In the genomic region with DNA sequence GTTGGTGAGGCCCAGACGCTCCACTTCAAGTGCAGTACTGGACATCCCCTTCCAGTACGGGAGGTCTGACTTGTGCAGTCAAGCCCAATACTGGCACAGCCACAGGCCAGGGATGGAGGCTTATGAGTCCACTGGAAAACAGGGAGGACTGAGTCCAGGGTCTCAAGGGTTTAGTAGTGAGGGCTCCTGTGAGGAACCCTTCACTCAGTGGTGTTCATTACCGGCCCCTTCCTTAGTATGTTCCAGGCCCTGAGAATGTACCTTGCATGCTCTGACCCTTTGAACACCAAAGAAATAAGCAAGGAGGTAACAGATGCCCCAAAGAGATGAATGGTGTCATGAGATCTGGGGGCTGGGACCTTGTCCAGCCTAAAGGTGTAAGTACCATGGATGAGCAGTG, we compare ENCODE assay signal across 9 cellular contexts. TPM values are rescaled to one million over a fixed set of nuclear protein-coding genes. Genes with fewer than 3 reads are reported as not detected.
"Had no signal": no experiment of that assay in that cellular context is flagged by ENCODE, and none has a peak within 500 bp of the region (broad histone marks: within the 10 kb centered on the region; RNA-seq: fewer than 3 reads in every experiment).

No MANE protein-coding gene starts in this region.

- H3K27ac Mint-ChIP-seq: HFFc6 had no signal

- FAIRE-seq: HepG2 had no signal

- DNase-seq: GM23248, GOT3, H7, HFFc6, KG1 had no signal

- H3K9me3 Mint-ChIP-seq: IgD-negative memory B cell had no signal

- H3K36me3 ChIP-seq: HAP-1 had no signal

- H3K9me3 ChIP-seq: HAP-1 had no signal

- H3K4me3 ChIP-seq: GM23248, HAP-1 had no signal

- H3K4me3 Mint-ChIP-seq: HFFc6, IgD-negative memory B cell had no signal

- H3K36me3 Mint-ChIP-seq: IgD-negative memory B cell had no signal

- ATAC-seq: HCT116, HepG2 had no signal

- H3K4me1 ChIP-seq: HAP-1 had no signal

- H3K27ac ChIP-seq: GM23248 had no signal

RNA-seq across cellular contexts. Expression of a gene that starts 11.8 kb away (rescaled TPM):
- total RNA-seq: GM23248, H7, HFFc6 had no signal
- polyA plus RNA-seq: GM23248, IgD-negative memory B cell had no signal

RNA-seq across cellular contexts. Expression of a gene that starts 27.2 kb away (rescaled TPM):
- total RNA-seq: GM23248 had no signal
- polyA plus RNA-seq: GM23248, IgD-negative memory B cell had no signal
